ENCODE assay signal across 12 cellular contexts in genomic region chr16:75249441-75249840, GRCh38. TPM values are rescaled to one million over a fixed set of nuclear protein-coding genes. Genes with fewer than 3 reads are reported as not detected.
DNase-seq lines count a peak whose midpoint lies in the region; ATAC-seq and TF ChIP-seq lines count a peak whose summit lies in the region.
"Had no signal": no experiment of that assay in that cellular context is flagged by ENCODE, and none has a peak within 500 bp of the region (broad histone marks: within the 10 kb centered on the region; RNA-seq: fewer than 3 reads in every experiment).

No MANE protein-coding gene starts in this region.

- H3K36me3 ChIP-seq in Karpas-422 (ENCODE audit: insufficient read depth, low read length) (no peaks in the 10 kb centered on the region), thoracic aorta (no peaks in the 10 kb centered on the region), prostate gland (no peaks in the 10 kb centered on the region)
- H3K36me3 ChIP-seq: ovary had no signal

- H2AFZ ChIP-seq in Karpas-422 (ENCODE audit: low read length), result no peak overlapping the region

- ATAC-seq in thoracic aorta (ENCODE audit: insufficient number of reproducible peaks, low FRiP score, low read depth), result no peak

- intact Hi-C loops in prostate gland (cut with DNase I), result no loop called here

- H3K27me3 Mint-ChIP-seq in mesothelial cell of epicardium (ENCODE audit: low read depth), result no peaks in the 10 kb centered on the region

- TF ChIP-seq POLR2A in prostate gland (IDR thresholded peaks at IDR 0.05), result no peak

- H3K4me2 ChIP-seq in Karpas-422 (ENCODE audit: low read depth, low read length, poor library complexity, severe bottlenecking), result peak overlapping the region; percentile 94

- DNase-seq in Karpas-422, result no peak
- DNase-seq in coronary artery (ENCODE audit: low spot score), result no peak
- DNase-seq in mesothelial cell of epicardium (ENCODE audit: low spot score in 2 of 2, unreplicated experiment in 2 of 2), result no peak
- DNase-seq in thoracic aorta (ENCODE audit: low spot score), result no peak
- DNase-seq in prostate gland (ENCODE audit: low spot score), result no peak
- DNase-seq in iPS-NIHi11 (ENCODE audit: low spot score), result no peak
- DNase-seq in retina, result no peak
- no peak for DNase-seq in NCI-H1436 treated with DMSO at 0.1 percent for 48 hours (lab: John Stamatoyannopoulos, UW)
- DNase-seq: activated naive CD4-positive, alpha-beta T cell treated with anti-CD3 and anti-CD28 coated beads, Interleukin-2, amount 10 ng/mL, durations not matched to agents 7 days and 5 days had no signal

- H3K9me3 Mint-ChIP-seq in mesothelial cell of epicardium, result no peaks in the 10 kb centered on the region
- H3K9me3 Mint-ChIP-seq: activated naive CD4-positive, alpha-beta T cell treated with anti-CD3 and anti-CD28 coated beads, Interleukin-2, amount 10 ng/mL, durations not matched to agents 7 days and 5 days had no signal

- peaks cover 70% of the 10 kb centered on the region for H3K4me1 Mint-ChIP-seq in mesothelial cell of epicardium

- TF ChIP-seq CTCF in coronary artery (IDR thresholded peaks at IDR 0.05) (no peak), mesothelial cell of epicardium (IDR thresholded peaks at IDR 0.05; ENCODE audit: unreplicated experiment) (no peak), thoracic aorta (IDR thresholded peaks at IDR 0.05) (no peak), prostate gland (IDR thresholded peaks at IDR 0.05) (no peak)

- peak overlapping the region; percentile 81; the same call in 1 of the 2 replicates for H3K9ac ChIP-seq in Karpas-422 (ENCODE audit: low read length)

- H3K9me2 ChIP-seq in Karpas-422 (replicated peaks; ENCODE audit: insufficient read depth, low read length), result no peaks in the 10 kb centered on the region

- H3K27ac Mint-ChIP-seq in mesothelial cell of epicardium, result no peak overlapping the region
- H3K27ac Mint-ChIP-seq: activated naive CD4-positive, alpha-beta T cell treated with anti-CD3 and anti-CD28 coated beads, Interleukin-2, amount 10 ng/mL, durations not matched to agents 7 days and 5 days had no signal

- peak overlapping the region; percentile 80 for H3K4me3 Mint-ChIP-seq in mesothelial cell of epicardium
- H3K4me3 Mint-ChIP-seq: activated naive CD4-positive, alpha-beta T cell treated with anti-CD3 and anti-CD28 coated beads, Interleukin-2, amount 10 ng/mL, durations not matched to agents 7 days and 5 days had no signal

- H4K20me1 ChIP-seq in Karpas-422 (ENCODE audit: insufficient read depth, low read depth, low read length), result peaks cover 29% of the 10 kb centered on the region; the same call in 1 of the 2 replicates

- 71% methylated on average over 5 of the region's 5 CpGs for WGBS in prostate gland

- H3K4me3 ChIP-seq in Karpas-422 (ENCODE audit: low read length) (peak overlapping the region; percentile 95; the same call in 1 of the 2 replicates), coronary artery (peak overlapping the region; percentile 88), thoracic aorta (peak overlapping the region; percentile 92), prostate gland (peak overlapping the region in 1 of 2 donors; percentile 81)

- peaks cover 38% of the 10 kb centered on the region for H3K4me1 ChIP-seq in Karpas-422 (ENCODE audit: low read length)
- peaks cover 73 to 85% of the 10 kb centered on the region in 2 donors for H3K4me1 ChIP-seq in thoracic aorta (ENCODE audit: control insufficient read depth in 1 of 2, low read depth in 2 of 2)
- peaks cover 34% of the 10 kb centered on the region for H3K4me1 ChIP-seq in prostate gland (replicated peaks)

- no peaks in the 10 kb centered on the region for H3K36me3 Mint-ChIP-seq in mesothelial cell of epicardium
- H3K36me3 Mint-ChIP-seq: activated naive CD4-positive, alpha-beta T cell treated with anti-CD3 and anti-CD28 coated beads, Interleukin-2, amount 10 ng/mL, durations not matched to agents 7 days and 5 days had no signal

- H3K27ac ChIP-seq in Karpas-422 (ENCODE audit: low read length), result no peak overlapping the region
- H3K27ac ChIP-seq in coronary artery, result peak overlapping the region; percentile 94 to 98
- H3K27ac ChIP-seq in thoracic aorta, result peak overlapping the region; percentile 96 to 99
- no peak overlapping the region for H3K27ac ChIP-seq in prostate gland

- no peaks in the 10 kb centered on the region for H3K9me3 ChIP-seq in Karpas-422 (ENCODE audit: low read length)
- H3K9me3 ChIP-seq in thoracic aorta, result no peaks in the 10 kb centered on the region
- H3K9me3 ChIP-seq in prostate gland, result no peaks in the 10 kb centered on the region
- H3K9me3 ChIP-seq: ovary had no signal

- peaks cover 62% of the 10 kb centered on the region for H3K79me2 ChIP-seq in Karpas-422 (ENCODE audit: low read length)

- H3K27me3 ChIP-seq in Karpas-422 (ENCODE audit: low read length) (no peaks in the 10 kb centered on the region), thoracic aorta (replicated peaks; ENCODE audit: insufficient read depth) (no peaks in the 10 kb centered on the region), prostate gland (replicated peaks; ENCODE audit: insufficient read depth) (no peaks in the 10 kb centered on the region)
- H3K27me3 ChIP-seq: ovary had no signal

RNA-seq across cellular contexts. Expression of gene BCAR1, which starts 2.0 kb away (rescaled TPM):
- total RNA-seq in Karpas-422 (2014; rRNA removed; shearing (Covaris generic); ENCODE audit: low replicate concordance), result 9.2 and 20.5 TPM in 2 replicates
- 87.3 to 95.9 TPM (median 95.1 TPM) in 3 replicates for total RNA-seq in mesothelial cell of epicardium
- 100 to 1,000 TPM; 116 to 166 TPM for total RNA-seq in thoracic aorta
- 100 to 1,000 TPM in 1 of 2 donors, 10 to 100 TPM in 1; 51.1 to 181 TPM for total RNA-seq in prostate gland

RNA-seq across cellular contexts. Expression of gene CTRB1, which starts 30.7 kb away (rescaled TPM):
- not detected in 2 replicates for total RNA-seq in Karpas-422 (2014; rRNA removed; shearing (Covaris generic); ENCODE audit: low replicate concordance)
- total RNA-seq in mesothelial cell of epicardium (not detected in 3 replicates), thoracic aorta (1 to 10 TPM; 4.9 to 9.3 TPM), prostate gland (1 to 10 TPM in 1 of 2 donors, not detected in 1; 7.0 TPM)
- total RNA-seq: frontal cortex, M059J had no signal

RNA-seq across cellular contexts. Expression of gene CTRB2, which starts 42.5 kb away (rescaled TPM):
- total RNA-seq in Karpas-422 (2014; rRNA removed; shearing (Covaris generic); ENCODE audit: low replicate concordance), result not detected in 2 replicates
- total RNA-seq in mesothelial cell of epicardium (not detected in 3 replicates), thoracic aorta (10 to 100 TPM; 12.5 TPM), prostate gland (not detected)
- total RNA-seq: frontal cortex, M059J had no signal

Comparison
In these comparisons a context has a peak if more than half of its experiments do, and no peak if none do; other contexts are left out.
1. H3K27ac ChIP-seq: peak in coronary artery (2 of 2) and thoracic aorta (2 of 2); none in Karpas-422 (single experiment) and prostate gland (0 of 2).
2. RNA of gene CTRB2, which starts 42.5 kb away (total RNA-seq): 12.5 TPM in thoracic aorta; not detected in Karpas-422, not detected in mesothelial cell of epicardium and not detected in prostate gland; every median in the first group is over 10 times any median in the second.